Comparison of ENCODE assay signal across 8 cellular contexts in the genomic region with DNA sequence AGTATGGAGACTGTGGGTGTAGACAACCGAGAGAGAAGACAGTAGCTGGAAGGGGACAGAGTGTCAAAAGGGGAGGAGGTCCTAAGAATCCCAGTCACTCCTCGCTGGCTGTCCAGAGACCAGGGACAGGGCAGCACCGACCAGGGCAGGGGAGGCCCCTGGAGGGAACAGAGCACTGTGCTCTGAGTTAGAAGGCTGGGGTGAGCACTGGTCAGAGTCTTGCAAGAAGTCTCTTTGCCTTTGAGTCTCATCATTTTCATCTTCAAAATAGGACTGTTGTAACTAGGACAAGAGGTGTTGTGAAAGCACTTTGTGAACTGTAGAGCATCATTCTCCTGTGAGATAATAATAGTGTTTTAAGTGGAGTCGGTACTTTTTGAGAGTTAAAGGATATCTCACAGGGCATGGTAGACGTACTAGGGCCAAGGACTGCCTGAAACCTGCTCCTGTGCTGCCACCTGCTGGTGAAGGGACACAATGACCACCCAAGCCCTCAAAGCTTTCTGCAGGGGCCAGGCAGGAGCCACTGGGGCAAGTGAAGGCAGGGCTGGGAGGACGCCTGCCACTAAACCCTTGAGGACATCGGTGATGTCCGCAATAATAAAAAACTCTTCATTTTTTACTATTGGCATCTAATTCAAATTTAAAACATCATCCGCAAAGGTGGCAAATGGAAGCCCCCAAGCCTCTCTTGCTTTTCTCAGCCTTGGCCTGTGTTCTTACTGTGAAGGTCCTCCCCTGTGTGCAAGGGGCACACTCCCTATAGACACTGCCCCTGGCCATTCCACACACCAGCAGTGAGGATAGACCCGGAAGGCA. TPM values are rescaled to one million over a fixed set of nuclear protein-coding genes. Genes with fewer than 3 reads are reported as not detected.
DNase-seq lines count a peak whose midpoint lies in the region; ATAC-seq and TF ChIP-seq lines count a peak whose summit lies in the region.

No MANE protein-coding gene starts in this region.

- no peak overlapping the region for H3K27ac Mint-ChIP-seq in CD4-positive, alpha-beta memory T cell
- H3K27ac Mint-ChIP-seq in activated CD8-positive, alpha-beta T cell treated with anti-CD3 and anti-CD28 coated beads, Interleukin-2, amount 10 ng/mL, durations not matched to agents 7 days and 5 days = no peak overlapping the region
- H3K27ac Mint-ChIP-seq in endodermal cell = no peak overlapping the region

- no peaks in the 10 kb centered on the region for H3K4me1 ChIP-seq in CD4-positive, alpha-beta memory T cell (ENCODE audit: insufficient read depth, low read length)
- no peaks in the 10 kb centered on the region for H3K4me1 ChIP-seq in endodermal cell (ENCODE audit: control insufficient read depth, insufficient read depth, low read length)

- H3K27me3 ChIP-seq in CD4-positive, alpha-beta memory T cell (ENCODE audit: insufficient read depth, low read length) = no peaks in the 10 kb centered on the region
- H3K27me3 ChIP-seq in endodermal cell (ENCODE audit: control insufficient read depth, insufficient read depth, low read length, poor library complexity, severe bottlenecking) = peaks cover 20% of the 10 kb centered on the region

- intact Hi-C loops in CD4-positive, alpha-beta memory T cell (cut with micrococcal nuclease) = loop anchor here (1.0 to 2.0 kb wide), 4 partner anchors 57 to 227 kb away; no protein-coding TSS in a partner anchor

- CTCF ChIA-PET in CD4-positive, alpha-beta memory T cell (lab: Charles Lee; ENCODE audit: partially characterized antibody) = interaction anchor here (0.6 to 2.4 kb wide), 9 partner anchors 9 to 384 kb away, joined by 3 to 12 read pairs (median 4); no protein-coding TSS in a partner anchor
- CTCF ChIA-PET in activated CD8-positive, alpha-beta T cell treated with anti-CD3 and anti-CD28 coated beads, Interleukin-2, amount 10 ng/mL, durations not matched to agents 7 days and 5 days (lab: Charles Lee) = interaction anchor here (0.6 to 2.9 kb wide), 17 partner anchors 9 to 384 kb away, joined by 3 to 16 read pairs (median 5); a partner anchor contains a TSS

- no peak overlapping the region for H3K4me3 ChIP-seq in CD4-positive, alpha-beta memory T cell (ENCODE audit: low read length in 2 of 2)
- no peak overlapping the region for H3K4me3 ChIP-seq in endodermal cell (ENCODE audit: low read length)

- WGBS in endodermal cell (ENCODE audit: insufficient coverage in 1 of 2, insufficient read length in 1 of 2), 2 experiments = 42 to 60% methylated on average over 5 to 10 of the region's 10 CpGs

- H3K4me1 Mint-ChIP-seq in CD4-positive, alpha-beta memory T cell = peaks cover 0 to 5% (median under 1%) of the 10 kb centered on the region in 4 donors
- peaks cover 10% of the 10 kb centered on the region for H3K4me1 Mint-ChIP-seq in activated CD8-positive, alpha-beta T cell treated with anti-CD3 and anti-CD28 coated beads, Interleukin-2, amount 10 ng/mL, durations not matched to agents 7 days and 5 days (ENCODE audit: low read depth)
- peaks cover 5% of the 10 kb centered on the region for H3K4me1 Mint-ChIP-seq in endodermal cell

- no peaks in the 10 kb centered on the region for H3K36me3 ChIP-seq in CD4-positive, alpha-beta memory T cell (ENCODE audit: insufficient read depth, low read length)
- no peaks in the 10 kb centered on the region for H3K36me3 ChIP-seq in endodermal cell (ENCODE audit: control insufficient read depth, insufficient read depth, low read length)

- peaks cover 0 to 4% of the 10 kb centered on the region in 2 donors for H3K27me3 Mint-ChIP-seq in CD4-positive, alpha-beta memory T cell
- peaks cover 25% of the 10 kb centered on the region for H3K27me3 Mint-ChIP-seq in activated CD8-positive, alpha-beta T cell treated with anti-CD3 and anti-CD28 coated beads, Interleukin-2, amount 10 ng/mL, durations not matched to agents 7 days and 5 days (ENCODE audit: low read depth)
- peaks cover 54% of the 10 kb centered on the region for H3K27me3 Mint-ChIP-seq in endodermal cell (ENCODE audit: insufficient read depth)

- peak; percentile 19 for ATAC-seq in GM19468 (IDR thresholded peaks at IDR 0.05; ENCODE audit: extremely low read depth, unreplicated experiment)
- peak; percentile 96 for ATAC-seq in activated CD8-positive, alpha-beta T cell treated with anti-CD3 and anti-CD28 coated beads, Interleukin-2, amount 10 ng/mL, durations not matched to agents 7 days and 5 days

- no peaks in the 10 kb centered on the region for H3K9me3 Mint-ChIP-seq in CD4-positive, alpha-beta memory T cell
- H3K9me3 Mint-ChIP-seq in activated CD8-positive, alpha-beta T cell treated with anti-CD3 and anti-CD28 coated beads, Interleukin-2, amount 10 ng/mL, durations not matched to agents 7 days and 5 days (ENCODE audit: insufficient read depth) = no peaks in the 10 kb centered on the region
- no peaks in the 10 kb centered on the region for H3K9me3 Mint-ChIP-seq in endodermal cell

- POLR2A ChIA-PET in CD4-positive, alpha-beta memory T cell (lab: Charles Lee; ENCODE audit: partially characterized antibody) = no interaction called here
- POLR2A ChIA-PET in activated CD8-positive, alpha-beta T cell treated with anti-CD3 and anti-CD28 coated beads, Interleukin-2, amount 10 ng/mL, durations not matched to agents 7 days and 5 days (lab: Charles Lee) = interaction anchor here (1.3 kb wide), 1 partner anchor 56 kb away, joined by 3 read pairs; no protein-coding TSS in a partner anchor

- H3K9me3 ChIP-seq in CD4-positive, alpha-beta memory T cell (ENCODE audit: control insufficient read depth in 1 of 2, low read length in 2 of 2) = no peaks in the 10 kb centered on the region
- H3K9me3 ChIP-seq in endodermal cell (ENCODE audit: control insufficient read depth, low read length) = no peaks in the 10 kb centered on the region

- H3K9ac ChIP-seq in endodermal cell (ENCODE audit: extremely low read depth, low read length, poor library complexity, severe bottlenecking) = no peak overlapping the region

- no peaks in the 10 kb centered on the region for H3K36me3 Mint-ChIP-seq in CD4-positive, alpha-beta memory T cell
- no peaks in the 10 kb centered on the region for H3K36me3 Mint-ChIP-seq in activated CD8-positive, alpha-beta T cell treated with anti-CD3 and anti-CD28 coated beads, Interleukin-2, amount 10 ng/mL, durations not matched to agents 7 days and 5 days (ENCODE audit: low read depth)
- H3K36me3 Mint-ChIP-seq in endodermal cell (ENCODE audit: low read depth) = no peaks in the 10 kb centered on the region

- no peak overlapping the region for H3K4me3 Mint-ChIP-seq in CD4-positive, alpha-beta memory T cell
- H3K4me3 Mint-ChIP-seq in activated CD8-positive, alpha-beta T cell treated with anti-CD3 and anti-CD28 coated beads, Interleukin-2, amount 10 ng/mL, durations not matched to agents 7 days and 5 days = no peak overlapping the region
- no peak overlapping the region for H3K4me3 Mint-ChIP-seq in endodermal cell

- peak; percentile 67 to 73 (median 71) for DNase-seq in CD4-positive, alpha-beta memory T cell
- peak; percentile 93 for DNase-seq in HT-29 (ENCODE audit: low spot score)
- peak; percentile 75 for DNase-seq in NOMO-1 (lab: John Stamatoyannopoulos, UW; ENCODE audit: unreplicated experiment in 2 of 2)
- DNase-seq in activated CD8-positive, alpha-beta T cell treated with anti-CD3 and anti-CD28 coated beads, Interleukin-2, amount 10 ng/mL, durations not matched to agents 7 days and 5 days = peak; percentile 91
- peak; percentile 97 for DNase-seq in endodermal cell
- peak; percentile 68 for DNase-seq in middle frontal gyrus (ENCODE audit: extremely low spot score, low spot score)
- peak; percentile 61 to 63 for DNase-seq in stimulated activated CD8-positive, alpha-beta memory T cell treated with anti-CD3 and anti-CD28 coated beads, Interleukin-4, amount 100 ng/mL, for 1 hour (ENCODE audit: low read depth in 2 of 2, low spot score in 1 of 2)

- TF ChIP-seq CTCF in endodermal cell (conservative IDR thresholded peaks at IDR 0.05) = peak; percentile 96

- no peak overlapping the region for H3K27ac ChIP-seq in CD4-positive, alpha-beta memory T cell (ENCODE audit: low read depth, low read length)
- no peak overlapping the region for H3K27ac ChIP-seq in endodermal cell (ENCODE audit: low read depth, low read length)

RNA-seq across cellular contexts. Expression of a gene that starts 28.2 kb away (rescaled TPM):
- not detected for total RNA-seq in CD4-positive, alpha-beta memory T cell
- polyA plus RNA-seq in CD4-positive, alpha-beta memory T cell = not detected
- total RNA-seq in HT-29 (2014; rRNA removed; shearing (Covaris generic)) = 0.66 and 0.76 TPM in 2 replicates
- total RNA-seq in activated CD8-positive, alpha-beta T cell treated with anti-CD3 and anti-CD28 coated beads, Interleukin-2, amount 10 ng/mL, durations not matched to agents 7 days and 5 days = not detected
- not detected for total RNA-seq in endodermal cell
- polyA plus RNA-seq in endodermal cell (2013, experiment 1 of 2) = not detected
- 0.08 TPM for polyA plus RNA-seq in endodermal cell (2013, experiment 2 of 2)

RNA-seq across cellular contexts. Expression of a gene that starts 51.5 kb away (rescaled TPM):
- not detected for total RNA-seq in CD4-positive, alpha-beta memory T cell
- not detected for polyA plus RNA-seq in CD4-positive, alpha-beta memory T cell
- 3.9 and 6.6 TPM in 2 replicates for total RNA-seq in HT-29 (2014; rRNA removed; shearing (Covaris generic))
- not detected for total RNA-seq in activated CD8-positive, alpha-beta T cell treated with anti-CD3 and anti-CD28 coated beads, Interleukin-2, amount 10 ng/mL, durations not matched to agents 7 days and 5 days
- not detected for total RNA-seq in endodermal cell
- 0.28 TPM for polyA plus RNA-seq in endodermal cell (2013, experiment 1 of 2)
- 0.33 TPM for polyA plus RNA-seq in endodermal cell (2013, experiment 2 of 2)
